1 cellular context compared by ENCODE assay signal in genomic region chr3:46221368-46221767, GRCh38.
A peak's percentile ranks its signal among the peaks of the same experiment; 100 is the strongest.
TF ChIP-seq lines count a peak whose summit lies in the region.

No MANE protein-coding gene starts in this region.

TF ChIP-seq in GM12878, 131 proteins besides CTCF, POLR2A, EP300 and RAD21:
- TF ChIP-seq RUNX3 (IDR thresholded peaks at IDR 0.05; ENCODE audit: low read length), result peak; percentile 31; the same call in 1 of the 2 replicates
- peak; percentile 91 for TF ChIP-seq SPI1 (IDR thresholded peaks at IDR 0.05; ENCODE audit: borderline replicate concordance, insufficient read depth, low read depth, low read length)
- TF ChIP-seq GATAD2B (conservative IDR thresholded peaks at IDR 0.05; ENCODE audit: low read depth), result no peak
- TF ChIP-seq MTA2 (IDR thresholded peaks at IDR 0.05; ENCODE audit: low read depth), result peak; percentile 34
- TF ChIP-seq IKZF1 (conservative IDR thresholded peaks at IDR 0.05), result peak; percentile 40; the same call in 1 of the 2 replicates
- no peak for TF ChIP-seq NKRF (conservative IDR thresholded peaks at IDR 0.05)
- TF ChIP-seq BHLHE40 (IDR thresholded peaks at IDR 0.05; ENCODE audit: borderline replicate concordance in 1 of 2, low read depth in 2 of 2, low read length in 1 of 2), result peak in 1 of 2 experiments; percentile 25; a peak in 1 of 4 replicates
- peak; percentile 89 for TF ChIP-seq NR2F1 (conservative IDR thresholded peaks at IDR 0.05)
- no peak for TF ChIP-seq CHD1 (IDR thresholded peaks at IDR 0.05; ENCODE audit: low read depth, low read length)
